In genomic region chr2:187842978-187843847, GRCh38 we compare ENCODE assay signal across 9 cellular contexts.
DNase-seq lines count a peak whose midpoint lies in the region; ATAC-seq, FAIRE-seq and TF ChIP-seq lines count a peak whose summit lies in the region.
"Had no signal": no experiment of that assay in that cellular context is flagged by ENCODE, and none has a peak within 500 bp of the region (broad histone marks: within the 10 kb centered on the region; RNA-seq: fewer than 3 reads in every experiment).

No MANE protein-coding gene starts in this region.

- no peak for FAIRE-seq in GM12891 (lab: Jason Lieb, UNC)

- H3K27ac ChIP-seq in esophagus squamous epithelium = no peak overlapping the region
- H3K27ac ChIP-seq: SJSA1 had no signal

- no peak for TF ChIP-seq POLR2A in esophagus squamous epithelium (IDR thresholded peaks at IDR 0.05)
- TF ChIP-seq POLR2A in GM12891 (IDR thresholded peaks at IDR 0.05; ENCODE audit: low read depth, low read length) = no peak

- no peak for ATAC-seq in HG02678 (IDR thresholded peaks at IDR 0.05; ENCODE audit: unreplicated experiment)

- H3K36me3 ChIP-seq in esophagus squamous epithelium = no peaks in the 10 kb centered on the region
- H3K36me3 ChIP-seq: SJSA1 had no signal

- DNase-seq in COLO668 (lab: John Stamatoyannopoulos, UW; ENCODE audit: unreplicated experiment) (peak; percentile 6), GM19240 (ENCODE audit: insufficient read length, low spot score) (peak; percentile 1), HuH-7 (ENCODE audit: low spot score) (peak; percentile 17), RKO (ENCODE audit: low spot score) (peak; percentile 83), esophagus squamous epithelium (lab: John Stamatoyannopoulos, UW) (no peak), pons (ENCODE audit: low spot score) (peak; percentile 55), GM12891 (ENCODE audit: insufficient read length, low spot score) (no peak)

- intact Hi-C loops in esophagus squamous epithelium (cut with DNase I) = no loop called here

- H3K9me3 ChIP-seq in esophagus squamous epithelium = no peaks in the 10 kb centered on the region
- H3K9me3 ChIP-seq: SJSA1 had no signal

- no peak overlapping the region for H3K4me3 ChIP-seq in esophagus squamous epithelium
- H3K4me3 ChIP-seq: SJSA1 had no signal

- no peaks in the 10 kb centered on the region for H3K4me1 ChIP-seq in esophagus squamous epithelium
- H3K4me1 ChIP-seq: SJSA1 had no signal

- 47 to 56% methylated on average over 8 of the region's 8 CpGs for WGBS in esophagus squamous epithelium, 2 donors

- H3K27me3 ChIP-seq in esophagus squamous epithelium = no peaks in the 10 kb centered on the region
- H3K27me3 ChIP-seq: SJSA1 had no signal

- TF ChIP-seq CTCF in esophagus squamous epithelium (IDR thresholded peaks at IDR 0.05) = peak in 5 of 6 experiments; percentile 36 to 55 (median 41)

TF ChIP-seq in GM12891, 5 proteins besides CTCF, POLR2A, EP300 and RAD21:
- TF ChIP-seq POLR2AphosphoS5 (IDR thresholded peaks at IDR 0.05; ENCODE audit: low read depth, low read length) (no peak), POU2F2 (IDR thresholded peaks at IDR 0.05; ENCODE audit: low read depth, low read length) (no peak)

Comparison
In these comparisons a context has a peak if more than half of its experiments do, and no peak if none do; other contexts are left out.
1. DNase-seq: peak in COLO668 (single experiment), GM19240 (single experiment), HuH-7 (single experiment), RKO (single experiment) and pons (single experiment); none in esophagus squamous epithelium (single experiment) and GM12891 (single experiment).